Comparison of ENCODE assay signal across 12 cellular contexts in the genomic region with DNA sequence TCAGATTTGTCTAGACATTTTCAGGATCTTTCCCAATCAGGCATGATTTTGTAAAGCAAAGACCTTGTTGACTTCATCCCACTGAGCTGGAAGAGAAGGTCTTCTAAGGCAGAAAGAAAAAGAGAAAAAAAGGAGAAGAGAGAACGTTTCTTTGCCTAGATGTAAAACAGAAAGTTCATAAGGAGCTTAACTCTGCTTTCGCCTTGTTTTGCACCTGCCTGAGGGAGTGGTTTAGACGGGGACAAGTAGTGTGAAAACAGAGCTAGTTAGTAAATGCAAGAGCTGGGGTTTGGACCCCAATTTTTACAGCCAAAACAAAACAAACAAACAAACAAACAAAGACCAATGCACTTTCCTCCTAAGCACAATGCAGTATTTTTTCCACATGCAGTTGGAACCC.
A peak's percentile ranks its signal among the peaks of the same experiment; 100 is the strongest.
DNase-seq lines count a peak whose midpoint lies in the region; ATAC-seq, FAIRE-seq and TF ChIP-seq lines count a peak whose summit lies in the region.
"Had no signal": no experiment of that assay in that cellular context is flagged by ENCODE, and none has a peak within 500 bp of the region (broad histone marks: within the 10 kb centered on the region; RNA-seq: fewer than 3 reads in every experiment).

No MANE protein-coding gene starts in this region.

- DNase-seq in A549 (ENCODE audit: low read depth in 1 of 2, low spot score in 1 of 2) (no peak), RWPE2 (ENCODE audit: low spot score) (no peak), NCI-H69 (lab: John Stamatoyannopoulos, UW) (no peak), H54 (ENCODE audit: insufficient read length, low spot score) (no peak)
- DNase-seq in naive thymus-derived CD8-positive, alpha-beta T cell, result no peak
- DNase-seq in activated CD4-positive, CD25-positive, alpha-beta regulatory T cell (lab: John Stamatoyannopoulos, UW), result no peak
- DNase-seq: activated CD8-positive, alpha-beta T cell treated with anti-CD3 and anti-CD28 coated beads for 36 hours; amygdala; NCI-H510A; psoas muscle had no signal

- H3K36me3 Mint-ChIP-seq in naive thymus-derived CD8-positive, alpha-beta T cell, result peaks cover 0 to 2% (median 2%) of the 10 kb centered on the region in 3 donors

- peaks cover 14 to 48% (median 37%) of the 10 kb centered on the region in 4 donors for H3K4me1 Mint-ChIP-seq in naive thymus-derived CD8-positive, alpha-beta T cell

- peak overlapping the region; percentile 2 to 75 (median 50) for H3K4me3 Mint-ChIP-seq in naive thymus-derived CD8-positive, alpha-beta T cell
- H3K4me3 Mint-ChIP-seq: activated CD8-positive, alpha-beta T cell treated with anti-CD3 and anti-CD28 coated beads for 36 hours had no signal

- TF ChIP-seq CTCF in A549 (IDR thresholded peaks at IDR 0.05) (no peak), RWPE2 (IDR thresholded peaks at IDR 0.05; ENCODE audit: poor library complexity, severe bottlenecking) (no peak)

- ATAC-seq in A549 (no peak), GM19452 (IDR thresholded peaks at IDR 0.05; ENCODE audit: unreplicated experiment) (peak; percentile 70), RWPE2 (ENCODE audit: low read depth) (no peak), HG02610 (IDR thresholded peaks at IDR 0.05; ENCODE audit: unreplicated experiment) (no peak)
- peak in 1 of 2 donors; percentile 32 for ATAC-seq in naive thymus-derived CD8-positive, alpha-beta T cell
- ATAC-seq: activated CD8-positive, alpha-beta T cell treated with anti-CD3 and anti-CD28 coated beads for 36 hours had no signal

- no peaks in the 10 kb centered on the region for H3K27me3 Mint-ChIP-seq in naive thymus-derived CD8-positive, alpha-beta T cell
- H3K27me3 Mint-ChIP-seq: activated CD8-positive, alpha-beta T cell treated with anti-CD3 and anti-CD28 coated beads for 36 hours had no signal

- H3K9me3 ChIP-seq in A549, result no peaks in the 10 kb centered on the region; the same call in 2 of the 3 replicates
- H3K9me3 ChIP-seq in RWPE2 (ENCODE audit: severe bottlenecking), result no peaks in the 10 kb centered on the region
- H3K9me3 ChIP-seq: psoas muscle had no signal

- no peak for TF ChIP-seq RAD21 in A549 (conservative IDR thresholded peaks at IDR 0.05 in 1 of 2, IDR thresholded peaks at IDR 0.05 in 1 of 2)

- CTCF ChIA-PET in A549 (lab: Yijun Ruan, JAX), result interaction anchor here (0.9 to 1.5 kb wide), 3 partner anchors 15 to 686 kb away, joined by 3 to 5 read pairs (median 3); no protein-coding TSS in a partner anchor

- H3K36me3 ChIP-seq in RWPE2 (ENCODE audit: low read depth), result no peaks in the 10 kb centered on the region

- FAIRE-seq in A549 (lab: Jason Lieb, UNC) (no peak), H54 (lab: Jason Lieb, UNC) (no peak)

- no peaks in the 10 kb centered on the region for H3K27me3 ChIP-seq in RWPE2 (ENCODE audit: insufficient read depth, poor library complexity, severe bottlenecking)

- peak overlapping the region in 8 of 10 donors; percentile 13 to 92 (median 68) for H3K27ac Mint-ChIP-seq in naive thymus-derived CD8-positive, alpha-beta T cell
- H3K27ac Mint-ChIP-seq: activated CD8-positive, alpha-beta T cell treated with anti-CD3 and anti-CD28 coated beads for 36 hours had no signal

- no peak overlapping the region for H3K4me2 ChIP-seq in A549

- no peaks in the 10 kb centered on the region for H3K9me3 Mint-ChIP-seq in naive thymus-derived CD8-positive, alpha-beta T cell
- H3K9me3 Mint-ChIP-seq: activated CD8-positive, alpha-beta T cell treated with anti-CD3 and anti-CD28 coated beads for 36 hours had no signal

- H3K4me3 ChIP-seq in A549, result no peak overlapping the region
- no peak overlapping the region for H3K4me3 ChIP-seq in RWPE2 (ENCODE audit: severe bottlenecking)
- H3K4me3 ChIP-seq: psoas muscle had no signal

- peak overlapping the region; percentile 46 to 47; a peak in 2 of 6 replicates for H3K27ac ChIP-seq in A549
- H3K27ac ChIP-seq in RWPE2 (ENCODE audit: poor library complexity, severe bottlenecking), result peak overlapping the region; percentile 95
- H3K27ac ChIP-seq: psoas muscle had no signal

- TF ChIP-seq POLR2A in A549 (IDR thresholded peaks at IDR 0.05; ENCODE audit: low read length), result no peak
- no peak for TF ChIP-seq POLR2A in H54 (IDR thresholded peaks at IDR 0.05; ENCODE audit: low read depth, low read length)

- WGBS in A549 (ENCODE audit: missing lambda C conversion rate), result 77% methylated on average over 3 of the region's 3 CpGs

- POLR2A ChIA-PET in A549 (lab: Yijun Ruan, JAX), result interaction anchor here (0.6 kb wide), 1 partner anchor 259 kb away, joined by 6 read pairs; no protein-coding TSS in a partner anchor
- POLR2A ChIA-PET in naive thymus-derived CD8-positive, alpha-beta T cell (lab: Charles Lee), result interaction anchor here (0.6 to 7.4 kb wide), 6 partner anchors 10 to 297 kb away, joined by 3 to 53 read pairs (median 4); a partner anchor contains a TSS

- TF ChIP-seq EP300 in A549 (IDR thresholded peaks at IDR 0.05), result no peak

- H3K4me1 ChIP-seq in A549 (peaks cover 29% of the 10 kb centered on the region), RWPE2 (ENCODE audit: insufficient read depth, poor library complexity, severe bottlenecking) (peaks cover 29% of the 10 kb centered on the region)

TF ChIP-seq in A549, 52 proteins besides CTCF, POLR2A, EP300 and RAD21:
- TF ChIP-seq FOXS1 (CRISPR knock-in tag; IDR thresholded peaks at IDR 0.05) (no peak), MYC (IDR thresholded peaks at IDR 0.05; ENCODE audit: borderline replicate concordance, low read length) (no peak), EHMT2 (IDR thresholded peaks at IDR 0.05; ENCODE audit: low read depth) (no peak), JUN (IDR thresholded peaks at IDR 0.05) (no peak), NPAS2 (CRISPR knock-in tag; IDR thresholded peaks at IDR 0.05; ENCODE audit: borderline replicate concordance) (no peak), CBX2 (IDR thresholded peaks at IDR 0.05; ENCODE audit: borderline replicate concordance, low read depth) (no peak), NFE2L2 (conservative IDR thresholded peaks at IDR 0.05; ENCODE audit: low read length) (no peak), ZFP36 (IDR thresholded peaks at IDR 0.05; ENCODE audit: borderline replicate concordance, partially characterized antibody) (no peak), HOXB13 (CRISPR knock-in tag; IDR thresholded peaks at IDR 0.05; ENCODE audit: low read depth) (no peak), ZNF302 (CRISPR knock-in tag; IDR thresholded peaks at IDR 0.05) (no peak), CHD4 (IDR thresholded peaks at IDR 0.05; ENCODE audit: borderline replicate concordance) (no peak), MAFK (IDR thresholded peaks at IDR 0.05; ENCODE audit: partially characterized antibody) (no peak), HDAC2 (IDR thresholded peaks at IDR 0.05) (no peak), SMC3 (IDR thresholded peaks at IDR 0.05) (no peak)
- TF ChIP-seq, protein P1, sequence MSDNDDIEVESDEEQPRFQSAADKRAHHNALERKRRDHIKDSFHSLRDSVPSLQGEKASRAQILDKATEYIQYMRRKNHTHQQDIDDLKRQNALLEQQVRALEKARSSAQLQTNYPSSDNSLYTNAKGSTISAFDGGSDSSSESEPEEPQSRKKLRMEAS (IDR thresholded peaks at IDR 0.05), result no peak
- TF ChIP-seq, protein P2, sequence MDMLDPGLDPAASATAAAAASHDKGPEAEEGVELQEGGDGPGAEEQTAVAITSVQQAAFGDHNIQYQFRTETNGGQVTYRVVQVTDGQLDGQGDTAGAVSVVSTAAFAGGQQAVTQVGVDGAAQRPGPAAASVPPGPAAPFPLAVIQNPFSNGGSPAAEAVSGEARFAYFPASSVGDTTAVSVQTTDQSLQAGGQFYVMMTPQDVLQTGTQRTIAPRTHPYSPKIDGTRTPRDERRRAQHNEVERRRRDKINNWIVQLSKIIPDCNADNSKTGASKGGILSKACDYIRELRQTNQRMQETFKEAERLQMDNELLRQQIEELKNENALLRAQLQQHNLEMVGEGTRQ (IDR thresholded peaks at IDR 0.05), result no peak
- TF ChIP-seq, protein P3, sequence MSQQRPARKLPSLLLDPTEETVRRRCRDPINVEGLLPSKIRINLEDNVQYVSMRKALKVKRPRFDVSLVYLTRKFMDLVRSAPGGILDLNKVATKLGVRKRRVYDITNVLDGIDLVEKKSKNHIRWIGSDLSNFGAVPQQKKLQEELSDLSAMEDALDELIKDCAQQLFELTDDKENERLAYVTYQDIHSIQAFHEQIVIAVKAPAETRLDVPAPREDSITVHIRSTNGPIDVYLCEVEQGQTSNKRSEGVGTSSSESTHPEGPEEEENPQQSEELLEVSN (IDR thresholded peaks at IDR 0.05; ENCODE audit: borderline replicate concordance, low read depth), result no peak
- TF ChIP-seq, protein P4, sequence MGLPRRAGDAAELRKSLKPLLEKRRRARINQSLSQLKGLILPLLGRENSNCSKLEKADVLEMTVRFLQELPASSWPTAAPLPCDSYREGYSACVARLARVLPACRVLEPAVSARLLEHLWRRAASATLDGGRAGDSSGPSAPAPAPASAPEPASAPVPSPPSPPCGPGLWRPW (IDR thresholded peaks at IDR 0.05), result no peak
- TF ChIP-seq, protein P5, sequence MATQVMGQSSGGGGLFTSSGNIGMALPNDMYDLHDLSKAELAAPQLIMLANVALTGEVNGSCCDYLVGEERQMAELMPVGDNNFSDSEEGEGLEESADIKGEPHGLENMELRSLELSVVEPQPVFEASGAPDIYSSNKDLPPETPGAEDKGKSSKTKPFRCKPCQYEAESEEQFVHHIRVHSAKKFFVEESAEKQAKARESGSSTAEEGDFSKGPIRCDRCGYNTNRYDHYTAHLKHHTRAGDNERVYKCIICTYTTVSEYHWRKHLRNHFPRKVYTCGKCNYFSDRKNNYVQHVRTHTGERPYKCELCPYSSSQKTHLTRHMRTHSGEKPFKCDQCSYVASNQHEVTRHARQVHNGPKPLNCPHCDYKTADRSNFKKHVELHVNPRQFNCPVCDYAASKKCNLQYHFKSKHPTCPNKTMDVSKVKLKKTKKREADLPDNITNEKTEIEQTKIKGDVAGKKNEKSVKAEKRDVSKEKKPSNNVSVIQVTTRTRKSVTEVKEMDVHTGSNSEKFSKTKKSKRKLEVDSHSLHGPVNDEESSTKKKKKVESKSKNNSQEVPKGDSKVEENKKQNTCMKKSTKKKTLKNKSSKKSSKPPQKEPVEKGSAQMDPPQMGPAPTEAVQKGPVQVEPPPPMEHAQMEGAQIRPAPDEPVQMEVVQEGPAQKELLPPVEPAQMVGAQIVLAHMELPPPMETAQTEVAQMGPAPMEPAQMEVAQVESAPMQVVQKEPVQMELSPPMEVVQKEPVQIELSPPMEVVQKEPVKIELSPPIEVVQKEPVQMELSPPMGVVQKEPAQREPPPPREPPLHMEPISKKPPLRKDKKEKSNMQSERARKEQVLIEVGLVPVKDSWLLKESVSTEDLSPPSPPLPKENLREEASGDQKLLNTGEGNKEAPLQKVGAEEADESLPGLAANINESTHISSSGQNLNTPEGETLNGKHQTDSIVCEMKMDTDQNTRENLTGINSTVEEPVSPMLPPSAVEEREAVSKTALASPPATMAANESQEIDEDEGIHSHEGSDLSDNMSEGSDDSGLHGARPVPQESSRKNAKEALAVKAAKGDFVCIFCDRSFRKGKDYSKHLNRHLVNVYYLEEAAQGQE (IDR thresholded peaks at IDR 0.05), result no peak
TF ChIP-seq in A549: peak in this region for 0.
